1 cellular context compared by ENCODE assay signal in genomic region chr11:67998150-67999045, GRCh38.
TF ChIP-seq lines count a peak whose summit lies in the region.

No MANE protein-coding gene starts in this region.

TF ChIP-seq in GM12878, 131 proteins besides CTCF, POLR2A, EP300 and RAD21:
- TF ChIP-seq MTA3 (IDR thresholded peaks at IDR 0.05; ENCODE audit: borderline replicate concordance, low read length) = no peak
- no peak for TF ChIP-seq CHD2 (IDR thresholded peaks at IDR 0.05; ENCODE audit: borderline replicate concordance, low read depth, low read length)
- TF ChIP-seq, protein P1, sequence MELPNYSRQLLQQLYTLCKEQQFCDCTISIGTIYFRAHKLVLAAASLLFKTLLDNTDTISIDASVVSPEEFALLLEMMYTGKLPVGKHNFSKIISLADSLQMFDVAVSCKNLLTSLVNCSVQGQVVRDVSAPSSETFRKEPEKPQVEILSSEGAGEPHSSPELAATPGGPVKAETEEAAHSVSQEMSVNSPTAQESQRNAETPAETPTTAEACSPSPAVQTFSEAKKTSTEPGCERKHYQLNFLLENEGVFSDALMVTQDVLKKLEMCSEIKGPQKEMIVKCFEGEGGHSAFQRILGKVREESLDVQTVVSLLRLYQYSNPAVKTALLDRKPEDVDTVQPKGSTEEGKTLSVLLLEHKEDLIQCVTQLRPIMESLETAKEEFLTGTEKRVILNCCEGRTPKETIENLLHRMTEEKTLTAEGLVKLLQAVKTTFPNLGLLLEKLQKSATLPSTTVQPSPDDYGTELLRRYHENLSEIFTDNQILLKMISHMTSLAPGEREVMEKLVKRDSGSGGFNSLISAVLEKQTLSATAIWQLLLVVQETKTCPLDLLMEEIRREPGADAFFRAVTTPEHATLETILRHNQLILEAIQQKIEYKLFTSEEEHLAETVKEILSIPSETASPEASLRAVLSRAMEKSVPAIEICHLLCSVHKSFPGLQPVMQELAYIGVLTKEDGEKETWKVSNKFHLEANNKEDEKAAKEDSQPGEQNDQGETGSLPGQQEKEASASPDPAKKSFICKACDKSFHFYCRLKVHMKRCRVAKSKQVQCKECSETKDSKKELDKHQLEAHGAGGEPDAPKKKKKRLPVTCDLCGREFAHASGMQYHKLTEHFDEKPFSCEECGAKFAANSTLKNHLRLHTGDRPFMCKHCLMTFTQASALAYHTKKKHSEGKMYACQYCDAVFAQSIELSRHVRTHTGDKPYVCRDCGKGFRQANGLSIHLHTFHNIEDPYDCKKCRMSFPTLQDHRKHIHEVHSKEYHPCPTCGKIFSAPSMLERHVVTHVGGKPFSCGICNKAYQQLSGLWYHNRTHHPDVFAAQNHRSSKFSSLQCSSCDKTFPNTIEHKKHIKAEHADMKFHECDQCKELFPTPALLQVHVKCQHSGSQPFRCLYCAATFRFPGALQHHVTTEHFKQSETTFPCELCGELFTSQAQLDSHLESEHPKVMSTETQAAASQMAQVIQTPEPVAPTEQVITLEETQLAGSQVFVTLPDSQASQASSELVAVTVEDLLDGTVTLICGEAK (IDR thresholded peaks at IDR 0.05; ENCODE audit: borderline replicate concordance) = no peak
- no peak for TF ChIP-seq FOXK2 (IDR thresholded peaks at IDR 0.05)
- 0 out of 2 replicates have a peak, but pooled peaks have one; percentile 43 for TF ChIP-seq TCF12 (IDR thresholded peaks at IDR 0.05; ENCODE audit: low read depth, low read length)
- TF ChIP-seq SUPT20H (IDR thresholded peaks at IDR 0.05; ENCODE audit: borderline replicate concordance, control insufficient read depth, low read depth, low read length) = no peak
- no peak for TF ChIP-seq HCFC1 (IDR thresholded peaks at IDR 0.05; ENCODE audit: low read length)
- peak; percentile 88 for TF ChIP-seq RUNX3 (IDR thresholded peaks at IDR 0.05; ENCODE audit: low read length)
- peak; percentile 11; the same call in 1 of the 2 replicates for TF ChIP-seq MTA2 (IDR thresholded peaks at IDR 0.05; ENCODE audit: low read depth)
- TF ChIP-seq REST (IDR thresholded peaks at IDR 0.05; ENCODE audit: low read depth, low read length) = no peak
